ENCODE assay signal across 9 cellular contexts in the genomic region with DNA sequence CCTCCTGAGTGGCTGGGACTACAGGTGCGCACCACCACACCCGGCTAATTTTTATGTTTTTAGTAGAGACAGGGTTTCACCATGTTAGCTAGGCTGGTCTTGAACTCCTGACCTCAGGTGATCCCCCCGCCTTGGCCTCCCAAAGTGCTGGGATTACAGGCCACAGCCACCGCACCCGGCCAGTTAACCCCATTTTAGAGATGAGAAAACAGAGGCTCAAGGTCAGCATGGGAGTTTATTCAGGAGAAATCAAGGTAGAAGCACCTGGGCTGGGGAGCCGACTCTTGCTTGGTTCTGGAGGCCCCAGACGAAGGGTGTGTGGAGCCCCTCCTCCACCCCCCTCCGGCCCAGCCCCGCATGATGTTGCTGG. TPM values are rescaled to one million over a fixed set of nuclear protein-coding genes. Genes with fewer than 3 reads are reported as not detected.
DNase-seq lines count a peak whose midpoint lies in the region; ATAC-seq and TF ChIP-seq lines count a peak whose summit lies in the region.
"Not testable (repeated sequence)": the region's sequence is repeated elsewhere in the genome, so short reads cannot be mapped to it uniquely, and the experiment has no call there.
"Had no signal": no experiment of that assay in that cellular context is flagged by ENCODE, and none has a peak within 500 bp of the region (broad histone marks: within the 10 kb centered on the region; RNA-seq: fewer than 3 reads in every experiment).

No MANE protein-coding gene starts in this region.

- H3K27me3 Mint-ChIP-seq in Calu3 (ENCODE audit: unreplicated experiment); activated CD4-positive, alpha-beta memory T cell treated with anti-CD3 and anti-CD28 coated beads for 36 hours; effector memory CD8-positive, alpha-beta T cell: not testable (repeated sequence)

- TF ChIP-seq EP300 in tibial nerve (IDR thresholded peaks at IDR 0.05): not testable (repeated sequence)

- not testable (repeated sequence) for H3F3A ChIP-seq in OCI-LY1 (ENCODE audit: insufficient read depth, low read length)

- TF ChIP-seq POLR2A in adrenal gland (IDR thresholded peaks at IDR 0.05); prostate gland (IDR thresholded peaks at IDR 0.05); tibial nerve (IDR thresholded peaks at IDR 0.05): not testable (repeated sequence)

- not testable (repeated sequence) for TF ChIP-seq CTCF in Calu3 (IDR thresholded peaks at IDR 0.05; ENCODE audit: unreplicated experiment); OCI-LY1 (IDR thresholded peaks at IDR 0.05; ENCODE audit: low read length); adrenal gland (IDR thresholded peaks at IDR 0.05); lower lobe of right lung (IDR thresholded peaks at IDR 0.05); prostate gland (IDR thresholded peaks at IDR 0.05); tibial nerve (IDR thresholded peaks at IDR 0.05)

- CTCF ChIA-PET in Calu3 (lab: Charles Lee): interaction anchor here (0.6 kb wide), 1 partner anchor 9 kb away, joined by 4 read pairs; no protein-coding TSS in a partner anchor
- CTCF ChIA-PET in activated CD4-positive, alpha-beta memory T cell treated with anti-CD3 and anti-CD28 coated beads for 36 hours (lab: Charles Lee): interaction anchor here (0.8 to 3.6 kb wide), 5 partner anchors 13 to 45 kb away, joined by 3 to 18 read pairs (median 5); no protein-coding TSS in a partner anchor

- H3K4me3 ChIP-seq in OCI-LY1 (ENCODE audit: low read depth, low read length, poor library complexity, severe bottlenecking): peak overlapping the region; percentile 88
- H3K4me3 ChIP-seq in adrenal gland: peak overlapping the region in 1 of 4 donors; percentile 72
- H3K4me3 ChIP-seq in lower lobe of right lung: peak overlapping the region; percentile 95
- H3K4me3 ChIP-seq in prostate gland: not testable (repeated sequence)
- peak overlapping the region; percentile 36 to 90 (median 66) for H3K4me3 ChIP-seq in tibial nerve

- H3K27me3 ChIP-seq in OCI-LY1 (ENCODE audit: insufficient read depth, low read length); adrenal gland; lower lobe of right lung (ENCODE audit: low read depth); prostate gland (replicated peaks; ENCODE audit: insufficient read depth); tibial nerve: not testable (repeated sequence)

- peak overlapping the region; percentile 66 for H3K27ac Mint-ChIP-seq in Calu3 (ENCODE audit: unreplicated experiment)
- peak overlapping the region; percentile 95 for H3K27ac Mint-ChIP-seq in activated CD4-positive, alpha-beta memory T cell treated with anti-CD3 and anti-CD28 coated beads for 36 hours
- H3K27ac Mint-ChIP-seq in effector memory CD8-positive, alpha-beta T cell: peak overlapping the region; percentile 94 to 98

- H3K9me3 Mint-ChIP-seq in Calu3 (ENCODE audit: low read depth, unreplicated experiment); activated CD4-positive, alpha-beta memory T cell treated with anti-CD3 and anti-CD28 coated beads for 36 hours; effector memory CD8-positive, alpha-beta T cell: not testable (repeated sequence)

- 79 to 94% (median 90%) methylated on average over 6 to 9 of the region's 9 CpGs for WGBS in adrenal gland, 4 donors
- 94% methylated on average over 9 of the region's 9 CpGs for WGBS in prostate gland
- 69% methylated on average over 9 of the region's 9 CpGs for WGBS in tibial nerve, 2 donors

- peaks cover 31% of the 10 kb centered on the region for H3K4me1 Mint-ChIP-seq in Calu3 (ENCODE audit: low read depth, unreplicated experiment)
- peaks cover 45% of the 10 kb centered on the region for H3K4me1 Mint-ChIP-seq in activated CD4-positive, alpha-beta memory T cell treated with anti-CD3 and anti-CD28 coated beads for 36 hours (ENCODE audit: low read depth)
- H3K4me1 Mint-ChIP-seq in effector memory CD8-positive, alpha-beta T cell (ENCODE audit: low read depth in 2 of 2): peaks cover 41 to 54% of the 10 kb centered on the region in 2 donors

- H3K36me3 ChIP-seq in OCI-LY1 (ENCODE audit: insufficient read depth, low read length) (peaks cover 49% of the 10 kb centered on the region), adrenal gland (replicated peaks in 1 of 2) (peaks cover 0 to 41% of the 10 kb centered on the region in 2 donors), lower lobe of right lung (peaks cover 47% of the 10 kb centered on the region), prostate gland (peaks cover 8 to 13% of the 10 kb centered on the region in 2 donors), tibial nerve (peaks cover 0 to 63% (median 19%) of the 10 kb centered on the region in 3 donors)

- not testable (repeated sequence) for BruUV-seq in Calu3 (replicated peaks; lab: Mats Ljungman, UMichigan)

- not testable (repeated sequence) for H3K9me3 ChIP-seq in OCI-LY1 (ENCODE audit: low read length); adrenal gland (replicated peaks in 1 of 3); lower lobe of right lung; prostate gland; tibial nerve

- H3K4me3 Mint-ChIP-seq in Calu3 (ENCODE audit: low read depth, unreplicated experiment): peak overlapping the region; percentile 79
- peak overlapping the region; percentile 85 for H3K4me3 Mint-ChIP-seq in activated CD4-positive, alpha-beta memory T cell treated with anti-CD3 and anti-CD28 coated beads for 36 hours
- H3K4me3 Mint-ChIP-seq in effector memory CD8-positive, alpha-beta T cell: peak overlapping the region; percentile 89 to 90

- H3K4me2 ChIP-seq in OCI-LY1 (ENCODE audit: low read length): peak overlapping the region; percentile 93

- H4K20me1 ChIP-seq in OCI-LY1 (ENCODE audit: insufficient read depth, low read length): not testable (repeated sequence)

- not testable (repeated sequence) for ATAC-seq in effector memory CD8-positive, alpha-beta T cell (replicated peaks); lower lobe of right lung

- peaks cover 37% of the 10 kb centered on the region for H3K4me1 ChIP-seq in OCI-LY1 (ENCODE audit: insufficient read depth, low read length, severe bottlenecking)
- H3K4me1 ChIP-seq in adrenal gland (replicated peaks in 1 of 2): peaks cover 26 to 48% of the 10 kb centered on the region in 2 donors
- H3K4me1 ChIP-seq in lower lobe of right lung: peaks cover 63% of the 10 kb centered on the region
- H3K4me1 ChIP-seq in prostate gland (replicated peaks): not testable (repeated sequence)
- peaks cover 0 to 73% (median 46%) of the 10 kb centered on the region in 4 donors for H3K4me1 ChIP-seq in tibial nerve

- not testable (repeated sequence) for H2AFZ ChIP-seq in OCI-LY1 (ENCODE audit: low read length)

- DNase-seq in Calu3; activated CD4-positive, alpha-beta memory T cell treated with anti-CD3 and anti-CD28 coated beads for 36 hours; adrenal gland; effector memory CD8-positive, alpha-beta T cell; lower lobe of right lung; prostate gland (ENCODE audit: low spot score); tibial nerve (ENCODE audit: low spot score in 2 of 2): not testable (repeated sequence)

- H3K36me3 Mint-ChIP-seq in Calu3 (ENCODE audit: insufficient read depth, unreplicated experiment): peaks cover 50% of the 10 kb centered on the region
- H3K36me3 Mint-ChIP-seq in activated CD4-positive, alpha-beta memory T cell treated with anti-CD3 and anti-CD28 coated beads for 36 hours: peaks cover 52% of the 10 kb centered on the region
- H3K36me3 Mint-ChIP-seq in effector memory CD8-positive, alpha-beta T cell (ENCODE audit: insufficient read depth): peaks cover 82% of the 10 kb centered on the region

- not testable (repeated sequence) for H3K79me2 ChIP-seq in OCI-LY1 (ENCODE audit: insufficient read depth, low read length)

- intact Hi-C loops in Calu3 (cut with micrococcal nuclease; ENCODE audit: unreplicated experiment); adrenal gland (cut with DNase I); lower lobe of right lung (cut with DNase I): not testable (repeated sequence)
- intact Hi-C loops in activated CD4-positive, alpha-beta memory T cell treated with anti-CD3 and anti-CD28 coated beads for 36 hours (cut with micrococcal nuclease): loop anchor here (2.0 kb wide), 1 partner anchor 64 kb away; no protein-coding TSS in a partner anchor
- intact Hi-C loops in prostate gland (cut with DNase I): loop anchor here (5.0 kb wide), 1 partner anchor 178 kb away; no protein-coding TSS in a partner anchor

- peak overlapping the region; percentile 95; the same call in 1 of the 2 replicates for H3K9ac ChIP-seq in OCI-LY1 (ENCODE audit: low read length)

- POLR2A ChIA-PET in activated CD4-positive, alpha-beta memory T cell treated with anti-CD3 and anti-CD28 coated beads for 36 hours (lab: Charles Lee): interaction anchor here (0.6 to 1.7 kb wide), 7 partner anchors 13 to 383 kb away, joined by 3 to 7 read pairs (median 3); a partner anchor contains a TSS

- not testable (repeated sequence) for H3K9me2 ChIP-seq in OCI-LY1 (ENCODE audit: low read depth, low read length)

- peak overlapping the region; percentile 97 for H3K27ac ChIP-seq in OCI-LY1 (ENCODE audit: low read depth, low read length, poor library complexity, severe bottlenecking)
- H3K27ac ChIP-seq in adrenal gland: peak overlapping the region in 3 of 5 donors; percentile 24 to 94 (median 82)
- H3K27ac ChIP-seq in lower lobe of right lung: peak overlapping the region; percentile 93
- H3K27ac ChIP-seq in prostate gland: peak overlapping the region; percentile 74 to 80
- peak overlapping the region; percentile 57 to 96 (median 90) for H3K27ac ChIP-seq in tibial nerve

RNA-seq across cellular contexts. Expression of a gene that starts 1.3 kb away (rescaled TPM):
- total RNA-seq in Calu3 (2022) (33.0 and 41.3 TPM in 2 replicates), adrenal gland (100 to 1,000 TPM in 1 of 8 donors, 10 to 100 TPM in 7; 51.3 to 108 (median 76.3) TPM), lower lobe of right lung (102 TPM), prostate gland (10 to 100 TPM; 38.2 to 45.2 TPM), tibial nerve (100 to 1,000 TPM in 1 of 4 donors, 10 to 100 TPM in 3; 50.2 to 103 (median 65.0) TPM)
- total RNA-seq in activated CD4-positive, alpha-beta memory T cell treated with anti-CD3 and anti-CD28 coated beads for 36 hours: 100 to 1,000 TPM; 163 to 167 TPM
- polyA plus RNA-seq in adrenal gland: 100 to 1,000 TPM in 2 of 3 donors, 1 to 10 TPM in 1; 8.7 to 377 (median 171) TPM

RNA-seq across cellular contexts. Expression of a gene that starts 23.5 kb away (rescaled TPM):
- 76.4 and 79.6 TPM in 2 replicates for total RNA-seq in Calu3 (2022)
- total RNA-seq in activated CD4-positive, alpha-beta memory T cell treated with anti-CD3 and anti-CD28 coated beads for 36 hours: 10 to 100 TPM; 74.9 to 76.5 TPM
- 10 to 100 TPM; 31.7 to 76.2 (median 69.6) TPM for total RNA-seq in adrenal gland
- 10 to 100 TPM; 38.2 to 64.6 (median 46.7) TPM for polyA plus RNA-seq in adrenal gland
- total RNA-seq in lower lobe of right lung: 68.9 TPM
- total RNA-seq in prostate gland: 10 to 100 TPM; 51.8 to 98.4 TPM
- total RNA-seq in tibial nerve: 10 to 100 TPM; 44.6 to 70.8 (median 51.7) TPM

RNA-seq across cellular contexts. Expression of a gene that starts 23.6 kb away (rescaled TPM):
- total RNA-seq in Calu3 (2022): 72.8 and 77.4 TPM in 2 replicates
- total RNA-seq in activated CD4-positive, alpha-beta memory T cell treated with anti-CD3 and anti-CD28 coated beads for 36 hours: 10 to 100 TPM; 29.8 to 32.1 TPM
- 10 to 100 TPM; 28.6 to 45.0 (median 41.9) TPM for total RNA-seq in adrenal gland
- polyA plus RNA-seq in adrenal gland: 10 to 100 TPM in 2 of 3 donors, 1 to 10 TPM in 1; 9.0 to 29.9 (median 19.2) TPM
- total RNA-seq in lower lobe of right lung: 32.4 TPM
- total RNA-seq in prostate gland: 10 to 100 TPM; 32.0 to 67.9 TPM
- total RNA-seq in tibial nerve: 10 to 100 TPM; 21.0 to 53.4 (median 29.8) TPM

RNA-seq across cellular contexts. Expression of a gene that starts 25.2 kb away (rescaled TPM):
- total RNA-seq in Calu3 (2022) (86.3 and 91.4 TPM in 2 replicates), adrenal gland (10 to 100 TPM; 40.2 to 84.4 (median 57.8) TPM), lower lobe of right lung (113 TPM), prostate gland (10 to 100 TPM; 42.7 to 67.9 TPM), tibial nerve (100 to 1,000 TPM in 1 of 4 donors, 10 to 100 TPM in 3; 64.2 to 112 (median 83.9) TPM)
- 10 to 100 TPM; 56.7 to 62.6 TPM for total RNA-seq in activated CD4-positive, alpha-beta memory T cell treated with anti-CD3 and anti-CD28 coated beads for 36 hours
- 100 to 1,000 TPM in 1 of 3 donors, 10 to 100 TPM in 2; 11.1 to 143 (median 85.2) TPM for polyA plus RNA-seq in adrenal gland

RNA-seq across cellular contexts. Expression of a gene that starts 43.6 kb away (rescaled TPM):
- total RNA-seq in Calu3 (2022): 1.2 and 1.4 TPM in 2 replicates
- total RNA-seq in activated CD4-positive, alpha-beta memory T cell treated with anti-CD3 and anti-CD28 coated beads for 36 hours: under 1 TPM; 0.29 to 0.31 TPM
- 1 to 10 TPM in 1 of 8 donors, under 1 TPM in 3, not detected in 4; 0.14 to 1.5 (median 0.40) TPM for total RNA-seq in adrenal gland
- polyA plus RNA-seq in adrenal gland: 10 to 100 TPM in 1 of 3 donors, 1 to 10 TPM in 1, not detected in 1; 2.4 to 12.5 TPM
- total RNA-seq in lower lobe of right lung: 1.7 TPM
- under 1 TPM in 1 of 2 donors, not detected in 1; 0.74 TPM for total RNA-seq in prostate gland
- 1 to 10 TPM in 2 of 4 donors, under 1 TPM in 1, not detected in 1; 0.63 to 3.3 (median 1.2) TPM for total RNA-seq in tibial nerve
- total RNA-seq: fibroblast of lung had no signal
- polyA plus RNA-seq: fibroblast of lung had no signal
